Comparison of ENCODE assay signal across 3 cellular contexts in the genomic region with DNA sequence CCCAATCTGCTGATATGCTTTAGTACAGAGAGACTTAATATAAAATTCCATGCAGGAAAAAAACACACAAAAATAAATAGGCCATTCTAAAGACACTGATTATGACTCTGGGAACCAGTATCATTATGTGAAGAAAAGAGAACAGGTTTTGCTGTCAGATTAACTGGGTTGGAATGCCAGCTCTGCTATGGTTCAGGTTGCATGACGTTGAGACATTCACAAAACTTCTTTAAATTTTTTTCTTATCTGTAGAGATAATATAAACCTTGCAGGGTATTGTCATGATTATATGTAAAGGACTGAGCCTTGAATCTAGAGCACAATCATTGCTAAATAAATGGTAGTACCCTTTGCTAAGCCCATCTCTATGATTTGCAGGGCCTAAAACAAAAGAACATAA.
"Had no signal": no experiment of that assay in that cellular context is flagged by ENCODE, and none has a peak within 500 bp of the region (broad histone marks: within the 10 kb centered on the region; RNA-seq: fewer than 3 reads in every experiment).

No MANE protein-coding gene starts in this region.

- ATAC-seq: GM12878 had no signal

- H3K4me3 ChIP-seq: GM12878 had no signal

- DNase-seq: GDM1, GF-D8 had no signal
